ENCODE assay signal across 10 cellular contexts in genomic region chr7:105638942-105639495, GRCh38. TPM values are rescaled to one million over a fixed set of nuclear protein-coding genes. Genes with fewer than 3 reads are reported as not detected.
DNase-seq lines count a peak whose midpoint lies in the region; ATAC-seq and TF ChIP-seq lines count a peak whose summit lies in the region.
"Had no signal": no experiment of that assay in that cellular context is flagged by ENCODE, and none has a peak within 500 bp of the region (broad histone marks: within the 10 kb centered on the region; RNA-seq: fewer than 3 reads in every experiment).

No MANE protein-coding gene starts in this region.

- no peak overlapping the region for H3K27ac ChIP-seq in A673 (ENCODE audit: low read depth, low read length, poor library complexity, severe bottlenecking)

- POLR2A ChIA-PET in A673 (lab: Charles Lee; ENCODE audit: low non-redundant PET): no interaction called here
- POLR2A ChIA-PET in WTC11 (lab: Charles Lee): interaction anchor here (0.6 to 1.0 kb wide), 8 partner anchors 13 to 500 kb away, joined by 3 to 8 read pairs (median 3); no protein-coding TSS in a partner anchor

- peaks cover 53% of the 10 kb centered on the region for H3K36me3 Mint-ChIP-seq in WTC11

- peak overlapping the region; percentile 100 for H3K27ac Mint-ChIP-seq in WTC11

- ATAC-seq in WTC11 (peak; percentile 63), left colon (peak; percentile 88), GM18502 (IDR thresholded peaks at IDR 0.05; ENCODE audit: poor library complexity, unreplicated experiment) (no peak), GM21515 (IDR thresholded peaks at IDR 0.05; ENCODE audit: unreplicated experiment) (no peak)

- peak overlapping the region; percentile 77 for H3K4me3 Mint-ChIP-seq in WTC11

- no peaks in the 10 kb centered on the region for H3K9me3 ChIP-seq in A673 (ENCODE audit: low read depth, low read length, poor library complexity, severe bottlenecking)

- BruUV-seq in A673 (replicated peaks; lab: Mats Ljungman, UMichigan): no TSS peak

- H3K4me1 Mint-ChIP-seq in WTC11: peaks cover 95% of the 10 kb centered on the region

- CTCF ChIA-PET in A673 (lab: Charles Lee): no interaction called here
- CTCF ChIA-PET in WTC11 (lab: Charles Lee): interaction anchor here (0.7 to 4.5 kb wide), 7 partner anchors 13 to 238 kb away, joined by 3 to 29 read pairs (median 5); partner anchors contain the start of genes ATXN7L1 and RINT1

- no peaks in the 10 kb centered on the region for H3K9me3 Mint-ChIP-seq in WTC11

- H3K36me3 ChIP-seq in A673 (ENCODE audit: insufficient read depth, low read length, poor library complexity, severe bottlenecking): peaks cover 61% of the 10 kb centered on the region

- no peaks in the 10 kb centered on the region for H3K27me3 Mint-ChIP-seq in WTC11 (ENCODE audit: low read depth)

- H3K4me1 ChIP-seq in A673 (ENCODE audit: insufficient read depth, low read length, poor library complexity, severe bottlenecking): peaks cover 24% of the 10 kb centered on the region

- H3K27me3 ChIP-seq in A673 (replicated peaks; ENCODE audit: insufficient read depth, low read depth, low read length, poor library complexity): no peaks in the 10 kb centered on the region

- intact Hi-C loops in A673 (cut with micrococcal nuclease; ENCODE audit: unreplicated experiment): no loop called here
- intact Hi-C loops in left colon (cut with DNase I, micrococcal nuclease): no loop called here

- TF ChIP-seq CTCF in A673 (conservative IDR thresholded peaks at IDR 0.05; ENCODE audit: low read depth, low read length) (no peak), WTC11 (IDR thresholded peaks at IDR 0.05) (no peak)

- DNase-seq in A673 (ENCODE audit: low spot score) (peak; percentile 72), NCI-H1417 (lab: John Stamatoyannopoulos, UW) (peak; percentile 88 to 96 (median 90)), WTC11 (ENCODE audit: low spot score) (peak; percentile 72), left colon (peak; percentile 46 to 66), HCEC 1CT (no peak), DMS 273 treated with DMSO at 0.1 percent for 48 hours (lab: John Stamatoyannopoulos, UW) (no peak)
- DNase-seq: NCI-H226 had no signal

- no peak overlapping the region for H3K4me3 ChIP-seq in A673 (ENCODE audit: low read depth, low read length, poor library complexity, severe bottlenecking)
- H3K4me3 ChIP-seq: skin epidermis had no signal

TF ChIP-seq in WTC11, 78 proteins besides CTCF, POLR2A, EP300 and RAD21 (continues in another document):
- TF ChIP-seq NR3C1 (CRISPR knock-in tag; conservative IDR thresholded peaks at IDR 0.05; ENCODE audit: low read depth): no peak
- TF ChIP-seq FOXP4 (CRISPR knock-in tag; IDR thresholded peaks at IDR 0.05): no peak
- peak; percentile 72; the same call in 1 of the 2 replicates for TF ChIP-seq FOXP1 (CRISPR knock-in tag; IDR thresholded peaks at IDR 0.05; ENCODE audit: borderline replicate concordance)
- TF ChIP-seq NR2C2 (CRISPR knock-in tag; IDR thresholded peaks at IDR 0.05): no peak
- TF ChIP-seq MYBL2 (CRISPR knock-in tag; IDR thresholded peaks at IDR 0.05): 0 out of 2 replicates have a peak, but pooled peaks have one; percentile 45
- TF ChIP-seq ZBTB21 (CRISPR knock-in tag; IDR thresholded peaks at IDR 0.05; ENCODE audit: borderline replicate concordance): no peak
- TF ChIP-seq NFYB (CRISPR knock-in tag; conservative IDR thresholded peaks at IDR 0.05; ENCODE audit: low read depth): no peak
- 0 out of 2 replicates have a peak, but pooled peaks have one; percentile 30 for TF ChIP-seq AFF4 (CRISPR knock-in tag; IDR thresholded peaks at IDR 0.05; ENCODE audit: borderline replicate concordance)
- no peak for TF ChIP-seq NR1H2 (CRISPR knock-in tag; IDR thresholded peaks at IDR 0.05)
- no peak for TF ChIP-seq RORB (CRISPR knock-in tag; IDR thresholded peaks at IDR 0.05)
- TF ChIP-seq, protein P1, sequence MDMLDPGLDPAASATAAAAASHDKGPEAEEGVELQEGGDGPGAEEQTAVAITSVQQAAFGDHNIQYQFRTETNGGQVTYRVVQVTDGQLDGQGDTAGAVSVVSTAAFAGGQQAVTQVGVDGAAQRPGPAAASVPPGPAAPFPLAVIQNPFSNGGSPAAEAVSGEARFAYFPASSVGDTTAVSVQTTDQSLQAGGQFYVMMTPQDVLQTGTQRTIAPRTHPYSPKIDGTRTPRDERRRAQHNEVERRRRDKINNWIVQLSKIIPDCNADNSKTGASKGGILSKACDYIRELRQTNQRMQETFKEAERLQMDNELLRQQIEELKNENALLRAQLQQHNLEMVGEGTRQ (CRISPR knock-in tag; IDR thresholded peaks at IDR 0.05): peak; percentile 22; the same call in 1 of the 2 replicates
- no peak for TF ChIP-seq SOX15 (CRISPR knock-in tag; IDR thresholded peaks at IDR 0.05)
- TF ChIP-seq, protein P2, sequence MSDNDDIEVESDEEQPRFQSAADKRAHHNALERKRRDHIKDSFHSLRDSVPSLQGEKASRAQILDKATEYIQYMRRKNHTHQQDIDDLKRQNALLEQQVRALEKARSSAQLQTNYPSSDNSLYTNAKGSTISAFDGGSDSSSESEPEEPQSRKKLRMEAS (CRISPR knock-in tag; IDR thresholded peaks at IDR 0.05): no peak
- TF ChIP-seq, protein P3, sequence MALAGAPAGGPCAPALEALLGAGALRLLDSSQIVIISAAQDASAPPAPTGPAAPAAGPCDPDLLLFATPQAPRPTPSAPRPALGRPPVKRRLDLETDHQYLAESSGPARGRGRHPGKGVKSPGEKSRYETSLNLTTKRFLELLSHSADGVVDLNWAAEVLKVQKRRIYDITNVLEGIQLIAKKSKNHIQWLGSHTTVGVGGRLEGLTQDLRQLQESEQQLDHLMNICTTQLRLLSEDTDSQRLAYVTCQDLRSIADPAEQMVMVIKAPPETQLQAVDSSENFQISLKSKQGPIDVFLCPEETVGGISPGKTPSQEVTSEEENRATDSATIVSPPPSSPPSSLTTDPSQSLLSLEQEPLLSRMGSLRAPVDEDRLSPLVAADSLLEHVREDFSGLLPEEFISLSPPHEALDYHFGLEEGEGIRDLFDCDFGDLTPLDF (CRISPR knock-in tag; IDR thresholded peaks at IDR 0.05): no peak
- TF ChIP-seq ZBTB43 (CRISPR knock-in tag; IDR thresholded peaks at IDR 0.05): 0 out of 2 replicates have a peak, but pooled peaks have one; percentile 49
- no peak for TF ChIP-seq GRHL2 (CRISPR knock-in tag; IDR thresholded peaks at IDR 0.05; ENCODE audit: insufficient replicate concordance, severe bottlenecking)
- no peak for TF ChIP-seq RELA (CRISPR knock-in tag; IDR thresholded peaks at IDR 0.05; ENCODE audit: borderline replicate concordance)

RNA-seq across cellular contexts. Expression of gene EFCAB10, which starts 57.7 kb away (rescaled TPM):
- total RNA-seq in A673 (2021) (not detected in 2 replicates), WTC11 (2021) (3.0 to 3.2 TPM (median 3.0 TPM) in 3 replicates), left colon (not detected)

Comparison
In these comparisons a context has a peak if more than half of its experiments do, and no peak if none do; other contexts are left out.
1. DNase-seq: peak in A673 (single experiment), NCI-H1417 (3 of 3), WTC11 (single experiment) and left colon (2 of 2); none in HCEC 1CT (single experiment) and DMS 273 treated with DMSO at 0.1 percent for 48 hours (single experiment).
2. ATAC-seq: peak in WTC11 (single experiment) and left colon (single experiment); none in GM18502 (single experiment) and GM21515 (single experiment).